Comparison of ENCODE assay signal across 11 cellular contexts in genomic region chr14:103623883-103624482, GRCh38. TPM values are rescaled to one million over a fixed set of nuclear protein-coding genes. Genes with fewer than 3 reads are reported as not detected.
DNase-seq lines count a peak whose midpoint lies in the region; ATAC-seq and TF ChIP-seq lines count a peak whose summit lies in the region.
"Had no signal": no experiment of that assay in that cellular context is flagged by ENCODE, and none has a peak within 500 bp of the region (broad histone marks: within the 10 kb centered on the region; RNA-seq: fewer than 3 reads in every experiment).

No MANE protein-coding gene starts in this region.

- TF ChIP-seq CTCF in left lung (IDR thresholded peaks at IDR 0.05) (no peak), uterus (IDR thresholded peaks at IDR 0.05) (no peak)

- H3K4me3 ChIP-seq in left lung (no peak overlapping the region), uterus (no peak overlapping the region)
- H3K4me3 ChIP-seq: SK-N-MC had no signal

- H3K4me1 ChIP-seq in left lung (peaks cover 29 to 47% of the 10 kb centered on the region in 2 donors), uterus (no peaks in the 10 kb centered on the region)

- H3K27ac ChIP-seq in left lung (peak overlapping the region; percentile 78 to 82), uterus (peak overlapping the region; percentile 65 to 71)
- H3K27ac ChIP-seq: SK-N-MC had no signal

- TF ChIP-seq POLR2A in uterus (IDR thresholded peaks at IDR 0.05): no peak

- H3K9me3 ChIP-seq in left lung: no peaks in the 10 kb centered on the region
- H3K9me3 ChIP-seq in uterus: no peaks in the 10 kb centered on the region

- ATAC-seq in Right ventricle myocardium superior (ENCODE audit: poor library complexity) (peak; percentile 1), left lung (peak; percentile 60), HG02884 (IDR thresholded peaks at IDR 0.05; ENCODE audit: unreplicated experiment) (no peak)

- no peaks in the 10 kb centered on the region for H3K36me3 ChIP-seq in left lung
- no peaks in the 10 kb centered on the region for H3K36me3 ChIP-seq in uterus

- DNase-seq in Right ventricle myocardium superior (peak; percentile 72), cardiac septum (ENCODE audit: low spot score) (no peak), SK-N-DZ (ENCODE audit: low spot score) (peak; percentile 71), left lung (peak in 1 of 2 donors; percentile 79), uterus (peak in 1 of 2 donors; percentile 36), SW 1271 (lab: John Stamatoyannopoulos, UW) (no peak)
- DNase-seq in activated naive CD4-positive, alpha-beta T cell treated with Interleukin-2 at 50 U/mL for 16 hours: no peak
- DNase-seq: effector memory CD4-positive, alpha-beta T cell; NCI-H2081 had no signal

- H3K27me3 ChIP-seq in left lung: no peaks in the 10 kb centered on the region
- H3K27me3 ChIP-seq in uterus: no peaks in the 10 kb centered on the region

- intact Hi-C loops in Right ventricle myocardium superior (cut with DNase I): no loop called here
- intact Hi-C loops in cardiac septum (cut with DNase I): no loop called here
- intact Hi-C loops in left lung (cut with DNase I): no loop called here
- intact Hi-C loops in uterus (cut with DNase I; ENCODE audit: low total_unique reads): no loop called here

RNA-seq across cellular contexts. Expression of gene KLC1, which starts 5.0 kb away (rescaled TPM):
- total RNA-seq in Right ventricle myocardium superior: 152 TPM
- total RNA-seq in cardiac septum: 219 TPM
- polyA plus RNA-seq in SK-N-DZ (2014; cell fraction: cytosol; rRNA removed): 159 and 164 TPM in 2 replicates
- 125 and 134 TPM in 2 replicates for polyA plus RNA-seq in SK-N-DZ (2014; cell fraction: nucleus; rRNA removed)
- total RNA-seq in left lung: 100 to 1,000 TPM; 152 to 167 TPM
- total RNA-seq in uterus: 100 to 1,000 TPM; 130 to 459 (median 285) TPM

Comparison
In these comparisons a context has a peak if more than half of its experiments do, and no peak if none do; other contexts are left out.
1. DNase-seq: peak in Right ventricle myocardium superior (single experiment) and SK-N-DZ (single experiment); none in cardiac septum (single experiment), activated naive CD4-positive, alpha-beta T cell treated with Interleukin-2 at 50 U/mL for 16 hours (single experiment) and SW 1271 (0 of 2).